ENCODE assay signal across 8 cellular contexts in genomic region chr15:63188937-63189871, GRCh38. TPM values are rescaled to one million over a fixed set of nuclear protein-coding genes. Genes with fewer than 3 reads are reported as not detected.
DNase-seq lines count a peak whose midpoint lies in the region; ATAC-seq and TF ChIP-seq lines count a peak whose summit lies in the region.

Gene RAB8B (plus strand): TSS chr15:63189606. CDS start chr15:63189625, 19 bp downstream.

- TF ChIP-seq CTCF in Peyer's patch (IDR thresholded peaks at IDR 0.05) (no peak), esophagus muscularis mucosa (IDR thresholded peaks at IDR 0.05) (peak in 2 of 3 experiments; percentile 2 to 11)

- peaks cover 0 to 25% (median 13%) of the 10 kb centered on the region in 4 donors for H3K4me1 ChIP-seq in Peyer's patch
- H3K4me1 ChIP-seq in esophagus muscularis mucosa, result peaks cover 7 to 47% (median 45%) of the 10 kb centered on the region in 4 donors
- peaks cover 2 to 11% of the 10 kb centered on the region in 2 donors for H3K4me1 ChIP-seq in muscle layer of duodenum (ENCODE audit: control insufficient read depth in 1 of 2, insufficient read depth in 2 of 2, low read length in 2 of 2)

- H3K4me3 ChIP-seq in Peyer's patch (peak within 1 kb of the TSS; percentile 66 to 96 (median 76)), esophagus muscularis mucosa (peak within 1 kb of the TSS; percentile 69 to 89 (median 81)), muscle layer of duodenum (ENCODE audit: low read depth in 1 of 2, low read length in 2 of 2) (peak within 1 kb of the TSS; percentile 77 to 92)

- peak within 1 kb of the TSS; percentile 86 to 93 (median 93) for H3K27ac ChIP-seq in Peyer's patch
- H3K27ac ChIP-seq in esophagus muscularis mucosa (replicated peaks in 1 of 4), result peak within 1 kb of the TSS; percentile 85 to 92 (median 88)
- peak within 1 kb of the TSS; percentile 95 for H3K27ac ChIP-seq in muscle layer of duodenum (ENCODE audit: low read length)

- no peaks in the 10 kb centered on the region for H3K9me3 Mint-ChIP-seq in activated T-cell treated with anti-CD3 and anti-CD28 coated beads, Interleukin-2, amount 50 U/mL, for 72 hours

- no peaks in the 10 kb centered on the region for H3K36me3 ChIP-seq in Peyer's patch
- H3K36me3 ChIP-seq in esophagus muscularis mucosa, result no peaks in the 10 kb centered on the region
- H3K36me3 ChIP-seq in muscle layer of duodenum (ENCODE audit: control insufficient read depth in 1 of 2, insufficient read depth in 2 of 2, low read length in 2 of 2), result no peaks in the 10 kb centered on the region

- peaks cover 9 to 19% of the 10 kb centered on the region in 2 donors for H3K36me3 Mint-ChIP-seq in activated T-cell treated with anti-CD3 and anti-CD28 coated beads, Interleukin-2, amount 50 U/mL, for 72 hours (ENCODE audit: insufficient read depth in 2 of 2)

- intact Hi-C loops in esophagus muscularis mucosa (cut with DNase I), result no loop called here

- H3K4me3 Mint-ChIP-seq in activated T-cell treated with anti-CD3 and anti-CD28 coated beads, Interleukin-2, amount 50 U/mL, for 72 hours, result peak within 1 kb of the TSS; percentile 92 to 93

- TF ChIP-seq EP300 in esophagus muscularis mucosa (IDR thresholded peaks at IDR 0.05), result no peak

- peak; percentile 70 for ATAC-seq in GM21723 (IDR thresholded peaks at IDR 0.05; ENCODE audit: unreplicated experiment)
- peak; percentile 76 to 79 for ATAC-seq in activated T-cell treated with anti-CD3 and anti-CD28 coated beads, Interleukin-2, amount 50 U/mL, for 72 hours (replicated peaks in 1 of 2)

- no peaks in the 10 kb centered on the region for H3K9me3 ChIP-seq in Peyer's patch
- H3K9me3 ChIP-seq in esophagus muscularis mucosa, result no peaks in the 10 kb centered on the region
- no peaks in the 10 kb centered on the region for H3K9me3 ChIP-seq in muscle layer of duodenum (ENCODE audit: control insufficient read depth in 1 of 2, low read length in 2 of 2)

- peak within 1 kb of the TSS; percentile 94 for H3K27ac Mint-ChIP-seq in activated T-cell treated with anti-CD3 and anti-CD28 coated beads, Interleukin-2, amount 50 U/mL, for 72 hours

- H3K4me1 Mint-ChIP-seq in activated T-cell treated with anti-CD3 and anti-CD28 coated beads, Interleukin-2, amount 50 U/mL, for 72 hours (ENCODE audit: low read depth), result peaks cover 66% of the 10 kb centered on the region

- DNase-seq in DMS79 treated with DMSO at 0.1 percent for 48 hours (lab: John Stamatoyannopoulos, UW), result peak; percentile 53
- peak; percentile 85 for DNase-seq in KG1 (lab: John Stamatoyannopoulos, UW)
- peak; percentile 99 to 100 (median 99) for DNase-seq in Peyer's patch
- peak; percentile 98 for DNase-seq in activated T-cell treated with anti-CD3 and anti-CD28 coated beads, Interleukin-2, amount 50 U/mL, for 72 hours
- peak; percentile 100 for DNase-seq in esophagus muscularis mucosa (ENCODE audit: extremely low spot score)
- DNase-seq in stimulated activated CD8-positive, alpha-beta memory T cell treated with anti-CD3 and anti-CD28 coated beads, Interleukin-7, amount 100 ng/mL, for 24 hours (ENCODE audit: low read depth), result peak; percentile 99

- TF ChIP-seq POLR2A in Peyer's patch (IDR thresholded peaks at IDR 0.05), result peak; percentile 62 to 81
- peak; percentile 78 for TF ChIP-seq POLR2A in esophagus muscularis mucosa (IDR thresholded peaks at IDR 0.05; ENCODE audit: low read depth)

- no peaks in the 10 kb centered on the region for H3K27me3 ChIP-seq in Peyer's patch
- no peaks in the 10 kb centered on the region for H3K27me3 ChIP-seq in esophagus muscularis mucosa
- H3K27me3 ChIP-seq in muscle layer of duodenum (ENCODE audit: low read depth, low read length), result no peaks in the 10 kb centered on the region

- WGBS in esophagus muscularis mucosa, result 0% methylated on average over 21 of the region's 77 CpGs

- H3K27me3 Mint-ChIP-seq in activated T-cell treated with anti-CD3 and anti-CD28 coated beads, Interleukin-2, amount 50 U/mL, for 72 hours (ENCODE audit: low read depth), result no peaks in the 10 kb centered on the region

RNA-seq across cellular contexts. Expression of gene RAB8B, which starts in this region (rescaled TPM):
- total RNA-seq in Peyer's patch, result 10 to 100 TPM; 11.7 to 35.5 (median 25.3) TPM
- 100 to 1,000 TPM; 122 to 157 TPM for total RNA-seq in activated T-cell treated with anti-CD3 and anti-CD28 coated beads, Interleukin-2, amount 50 U/mL, for 72 hours
- 10 to 100 TPM; 18.7 to 41.0 (median 35.5) TPM for total RNA-seq in esophagus muscularis mucosa

Comparison
In these comparisons a context has a peak if more than half of its experiments do, and no peak if none do; other contexts are left out.
1. Peak in every context shown above with its lines: DNase-seq, ATAC-seq, H3K4me3 ChIP-seq and H3K27ac ChIP-seq.
2. CTCF ChIP-seq: peak in esophagus muscularis mucosa (2 of 3); none in Peyer's patch (0 of 6).